In the genomic region with DNA sequence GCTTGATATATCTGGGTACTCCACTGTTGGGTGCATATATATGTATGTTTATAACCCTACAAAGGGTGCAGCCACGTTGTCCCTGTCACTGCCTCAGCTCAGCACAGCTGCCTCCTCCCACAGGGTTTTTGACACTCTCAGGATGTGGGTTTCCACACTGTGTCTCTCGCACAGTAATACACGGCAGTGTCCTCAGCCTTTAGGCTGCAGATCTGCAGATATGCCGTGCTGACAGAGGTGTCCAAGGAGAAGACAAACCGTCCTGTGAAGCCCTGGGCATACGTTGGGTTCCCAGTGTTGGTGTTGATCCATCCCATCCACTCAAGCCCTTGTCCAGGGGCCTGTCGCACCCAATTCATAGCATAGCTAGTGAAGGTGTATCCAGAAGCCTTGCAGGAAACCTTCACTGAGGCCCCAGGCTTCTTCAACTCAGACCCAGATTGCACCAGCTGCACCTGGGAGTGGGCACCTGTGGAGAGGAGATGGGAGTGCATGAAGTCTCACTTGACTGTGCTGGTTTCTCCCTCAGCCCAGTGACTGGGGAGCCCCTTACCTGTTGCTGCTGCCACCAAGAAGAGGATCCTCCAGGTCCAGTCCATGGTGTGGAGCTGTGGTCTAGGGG, we compare ENCODE assay signal across 17 cellular contexts.
DNase-seq lines count a peak whose midpoint lies in the region; ATAC-seq and TF ChIP-seq lines count a peak whose summit lies in the region.
"Had no signal": no experiment of that assay in that cellular context is flagged by ENCODE, and none has a peak within 500 bp of the region (broad histone marks: within the 10 kb centered on the region; RNA-seq: fewer than 3 reads in every experiment).

No MANE protein-coding gene starts in this region.

- DNase-seq in CD4-positive, alpha-beta T cell: peak in 7 of 10 experiments; percentile 13 to 42 (median 29)
- DNase-seq in activated T-helper 1 cell treated with Interleukin-2 at 50 U/mL for 16 hours (ENCODE audit: low read depth) (peak; percentile 28), mucosa of descending colon (no peak), DMS79 treated with DMSO at 0.1 percent for 48 hours (lab: John Stamatoyannopoulos, UW) (no peak)
- DNase-seq: Calu3, dermis blood vessel endothelial cell, gastrocnemius medialis, NCI-H1930, T-helper 9 cell had no signal

- no peak overlapping the region for H3K4me3 ChIP-seq in mucosa of descending colon
- H3K4me3 ChIP-seq: gastrocnemius medialis, right atrium auricular region, SJSA1, suprapubic skin had no signal

- H3K27me3 ChIP-seq in CD4-positive, alpha-beta T cell (ENCODE audit: control insufficient read depth, insufficient read depth, low read length): no peaks in the 10 kb centered on the region
- H3K27me3 ChIP-seq: gastrocnemius medialis, right atrium auricular region, SJSA1 had no signal

- CTCF ChIA-PET in CD4-positive, alpha-beta T cell (lab: Charles Lee): no interaction called here

- intact Hi-C loops in CD4-positive, alpha-beta T cell (cut with DNase I, micrococcal nuclease): no loop called here
- intact Hi-C loops in mucosa of descending colon (cut with DNase I, micrococcal nuclease): no loop called here

- ATAC-seq in CD4-positive, alpha-beta T cell (ENCODE audit: poor library complexity): peak; percentile 96
- peak; percentile 51 for ATAC-seq in mucosa of descending colon
- no peak for ATAC-seq in GM18505 (IDR thresholded peaks at IDR 0.05; ENCODE audit: unreplicated experiment)
- ATAC-seq in GM21619 (IDR thresholded peaks at IDR 0.05; ENCODE audit: unreplicated experiment): no peak
- ATAC-seq in HG03108 (IDR thresholded peaks at IDR 0.05; ENCODE audit: unreplicated experiment): no peak
- ATAC-seq: gastrocnemius medialis had no signal

- peak overlapping the region; percentile 6 for H3K4me3 Mint-ChIP-seq in CD4-positive, alpha-beta T cell
- peak overlapping the region; percentile 60 for H3K4me3 Mint-ChIP-seq in T-helper 1 cell treated with Interleukin-12 subunit alpha and Interleukin-12 subunit beta and Interleukin-4 antibody, amounts not matched to agents 30 μg/mL and 1 μg/mL, for 36 hours
- H3K4me3 Mint-ChIP-seq: mesothelial cell of epicardium had no signal

- POLR2A ChIA-PET in CD4-positive, alpha-beta T cell (lab: Charles Lee): interaction anchor here (1.4 kb wide), 1 partner anchor 20 kb away, joined by 10 read pairs; no protein-coding TSS in a partner anchor

- H3K27ac ChIP-seq in CD4-positive, alpha-beta T cell (ENCODE audit: low read depth, low read length): no peak overlapping the region
- H3K27ac ChIP-seq: gastrocnemius medialis, right atrium auricular region, SJSA1, suprapubic skin had no signal

- peak overlapping the region; percentile 37 for H3K27ac Mint-ChIP-seq in CD4-positive, alpha-beta T cell
- H3K27ac Mint-ChIP-seq in T-helper 1 cell treated with Interleukin-12 subunit alpha and Interleukin-12 subunit beta and Interleukin-4 antibody, amounts not matched to agents 30 μg/mL and 1 μg/mL, for 36 hours: peak overlapping the region; percentile 69
- H3K27ac Mint-ChIP-seq: mesothelial cell of epicardium had no signal

- H3K4me1 ChIP-seq in mucosa of descending colon (ENCODE audit: low read depth): no peaks in the 10 kb centered on the region
- H3K4me1 ChIP-seq: gastrocnemius medialis, right atrium auricular region, SJSA1, suprapubic skin had no signal

- no peaks in the 10 kb centered on the region for H3K9me3 ChIP-seq in CD4-positive, alpha-beta T cell (ENCODE audit: control insufficient read depth, low read length)
- H3K9me3 ChIP-seq in mucosa of descending colon: no peaks in the 10 kb centered on the region
- H3K9me3 ChIP-seq: gastrocnemius medialis, right atrium auricular region, SJSA1, suprapubic skin had no signal

- no peaks in the 10 kb centered on the region for H3K36me3 Mint-ChIP-seq in CD4-positive, alpha-beta T cell (ENCODE audit: low read depth)
- H3K36me3 Mint-ChIP-seq in T-helper 1 cell treated with Interleukin-12 subunit alpha and Interleukin-12 subunit beta and Interleukin-4 antibody, amounts not matched to agents 30 μg/mL and 1 μg/mL, for 36 hours (ENCODE audit: low read depth): peaks cover 13% of the 10 kb centered on the region

- H3K4me1 Mint-ChIP-seq in CD4-positive, alpha-beta T cell (ENCODE audit: low read depth): peaks cover 28% of the 10 kb centered on the region
- H3K4me1 Mint-ChIP-seq in T-helper 1 cell treated with Interleukin-12 subunit alpha and Interleukin-12 subunit beta and Interleukin-4 antibody, amounts not matched to agents 30 μg/mL and 1 μg/mL, for 36 hours (ENCODE audit: low read depth): peaks cover 50% of the 10 kb centered on the region
- H3K4me1 Mint-ChIP-seq: mesothelial cell of epicardium had no signal

- TF ChIP-seq POLR2A in GM18505 (IDR thresholded peaks at IDR 0.05; ENCODE audit: borderline replicate concordance, extremely low read depth, insufficient read depth, insufficient read length): no peak

- H3K27me3 Mint-ChIP-seq in CD4-positive, alpha-beta T cell: no peaks in the 10 kb centered on the region
- H3K27me3 Mint-ChIP-seq in T-helper 1 cell treated with Interleukin-12 subunit alpha and Interleukin-12 subunit beta and Interleukin-4 antibody, amounts not matched to agents 30 μg/mL and 1 μg/mL, for 36 hours (ENCODE audit: low read depth): peaks cover 4% of the 10 kb centered on the region

- no peaks in the 10 kb centered on the region for H3K36me3 ChIP-seq in mucosa of descending colon (ENCODE audit: low read depth)
- H3K36me3 ChIP-seq: gastrocnemius medialis, right atrium auricular region, SJSA1, suprapubic skin had no signal

- no peak for TF ChIP-seq CTCF in CD4-positive, alpha-beta T cell (IDR thresholded peaks at IDR 0.05)
- no peak for TF ChIP-seq CTCF in mucosa of descending colon (IDR thresholded peaks at IDR 0.05)

- peaks cover 2% of the 10 kb centered on the region for H3K9me3 Mint-ChIP-seq in CD4-positive, alpha-beta T cell
- H3K9me3 Mint-ChIP-seq in T-helper 1 cell treated with Interleukin-12 subunit alpha and Interleukin-12 subunit beta and Interleukin-4 antibody, amounts not matched to agents 30 μg/mL and 1 μg/mL, for 36 hours: peaks cover 16% of the 10 kb centered on the region

Comparison
In these comparisons a context has a peak if more than half of its experiments do, and no peak if none do; other contexts are left out.
1. ATAC-seq: peak in CD4-positive, alpha-beta T cell (single experiment) and mucosa of descending colon (single experiment); none in GM18505 (single experiment), GM21619 (single experiment) and HG03108 (single experiment).
2. DNase-seq: peak in CD4-positive, alpha-beta T cell (7 of 10) and activated T-helper 1 cell treated with Interleukin-2 at 50 U/mL for 16 hours (single experiment); none in mucosa of descending colon (0 of 3) and DMS79 treated with DMSO at 0.1 percent for 48 hours (single experiment).